Comparison of ENCODE assay signal across 13 cellular contexts in the genomic region with DNA sequence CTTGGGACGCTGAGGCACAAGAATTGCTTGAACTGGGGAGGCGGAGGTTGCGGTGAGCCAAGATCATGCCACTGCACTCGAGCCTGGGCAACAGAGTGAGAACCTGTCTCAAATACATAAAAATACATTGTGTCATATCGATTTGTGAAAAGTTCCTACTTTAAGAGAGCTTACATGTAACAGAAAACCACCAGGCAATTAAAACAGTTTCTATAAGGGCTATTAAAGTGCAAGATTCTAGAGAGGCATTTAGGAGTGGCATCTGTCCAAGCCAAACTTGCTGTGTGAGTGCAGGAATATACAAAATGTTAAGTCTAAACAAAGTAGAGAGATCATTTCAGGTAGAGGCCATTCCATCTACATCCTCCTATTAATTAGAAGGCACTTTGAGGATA. TPM values are rescaled to one million over a fixed set of nuclear protein-coding genes. Genes with fewer than 3 reads are reported as not detected.
DNase-seq lines count a peak whose midpoint lies in the region; ATAC-seq and TF ChIP-seq lines count a peak whose summit lies in the region.
"Had no signal": no experiment of that assay in that cellular context is flagged by ENCODE, and none has a peak within 500 bp of the region (broad histone marks: within the 10 kb centered on the region; RNA-seq: fewer than 3 reads in every experiment).

No MANE protein-coding gene starts in this region.

- H3K4me3 ChIP-seq in BLaER1 treated with 17β-estradiol and CSF1 and Interleukin-3, amounts not matched to agents 10 nM and 100 nM = no peak overlapping the region
- H3K4me3 ChIP-seq in OCI-LY7 (ENCODE audit: low read depth, low read length, poor library complexity, severe bottlenecking) (peak overlapping the region; percentile 78), lower lobe of right lung (no peak overlapping the region)

- intact Hi-C loops in OCI-LY7 (cut with micrococcal nuclease; ENCODE audit: unreplicated experiment) (no loop called here), lower lobe of right lung (cut with DNase I) (no loop called here)

- no peak for TF ChIP-seq CTCF in OCI-LY7 (conservative IDR thresholded peaks at IDR 0.05; ENCODE audit: low read length)
- no peak for TF ChIP-seq CTCF in lower lobe of right lung (IDR thresholded peaks at IDR 0.05)

- H3K4me1 Mint-ChIP-seq in memory B cell = peaks cover 31% of the 10 kb centered on the region

- H3K4me1 ChIP-seq in BLaER1 treated with 17β-estradiol and CSF1 and Interleukin-3, amounts not matched to agents 10 nM and 100 nM = peaks cover 25 to 63% (median 43%) of the 10 kb centered on the region in 10 experiments
- H3K4me1 ChIP-seq in OCI-LY7 (ENCODE audit: insufficient read depth, low read length, poor library complexity, severe bottlenecking) (peaks cover 28% of the 10 kb centered on the region), lower lobe of right lung (peaks cover 58% of the 10 kb centered on the region)

- no peaks in the 10 kb centered on the region for H3K9me2 ChIP-seq in OCI-LY7 (ENCODE audit: insufficient read depth, low read length)

- H3K9ac ChIP-seq in BLaER1 treated with 17β-estradiol and CSF1 and Interleukin-3, amounts not matched to agents 10 nM and 100 nM = 0 out of 22 replicates have a peak overlapping the region, but pooled peaks of 1 of the 11 experiments have one; percentile 99

- H3K27ac ChIP-seq in BLaER1 treated with 17β-estradiol and CSF1 and Interleukin-3, amounts not matched to agents 10 nM and 100 nM = no peak overlapping the region
- H3K27ac ChIP-seq in OCI-LY7 (ENCODE audit: low read depth, low read length, poor library complexity, severe bottlenecking) (no peak overlapping the region), lower lobe of right lung (no peak overlapping the region)

- H3K27ac Mint-ChIP-seq in memory B cell = no peak overlapping the region

- H4K20me1 ChIP-seq in BLaER1 treated with 17β-estradiol and CSF1 and Interleukin-3, amounts not matched to agents 10 nM and 100 nM = no peaks in the 10 kb centered on the region; a peak in 1 of 22 replicates
- peaks cover 11% of the 10 kb centered on the region; the same call in 1 of the 2 replicates for H4K20me1 ChIP-seq in OCI-LY7 (ENCODE audit: insufficient read depth, low read length)

- peak; percentile 27 for DNase-seq in DMS 273 (lab: John Stamatoyannopoulos, UW; ENCODE audit: unreplicated experiment)
- DNase-seq in DMS 273 treated with DMSO at 0.1 percent for 48 hours (lab: John Stamatoyannopoulos, UW) = no peak
- DNase-seq in OCI-LY7 (ENCODE audit: low spot score) = no peak
- DNase-seq in memory B cell (ENCODE audit: low spot score in 2 of 2) = no peak
- DNase-seq in NCI-H187 (lab: John Stamatoyannopoulos, UW) = no peak
- no peak for DNase-seq in lower lobe of right lung
- DNase-seq: 8988T; activated CD4-positive, alpha-beta T cell treated with anti-CD3 and anti-CD28 coated beads for 48 hours; MG63; NCI-H2081 treated with DMSO at 0.1 percent for 48 hours; T-cell had no signal

- H3K36me3 ChIP-seq in BLaER1 treated with 17β-estradiol and CSF1 and Interleukin-3, amounts not matched to agents 10 nM and 100 nM = peaks cover 24 to 56% (median 39%) of the 10 kb centered on the region in 11 experiments; a peak in 21 of 22 replicates
- H3K36me3 ChIP-seq in OCI-LY7 (ENCODE audit: insufficient read depth, low read length) (peaks cover 40% of the 10 kb centered on the region), lower lobe of right lung (peaks cover 26% of the 10 kb centered on the region)

- H3K4me2 ChIP-seq in BLaER1 treated with 17β-estradiol and CSF1 and Interleukin-3, amounts not matched to agents 10 nM and 100 nM = peak overlapping the region; percentile 80 to 99 (median 91); a peak in 14 of 22 replicates
- peak overlapping the region; percentile 95 for H3K4me2 ChIP-seq in OCI-LY7 (ENCODE audit: low read length)

- H3K27me3 ChIP-seq in BLaER1 treated with 17β-estradiol and CSF1 and Interleukin-3, amounts not matched to agents 10 nM and 100 nM = no peaks in the 10 kb centered on the region
- no peaks in the 10 kb centered on the region for H3K27me3 ChIP-seq in lower lobe of right lung (ENCODE audit: low read depth)
- H3K27me3 ChIP-seq: MG63 had no signal

- peaks cover 0 to 3% (median 2%) of the 10 kb centered on the region in 11 experiments; a peak in 13 of 22 replicates for H3K9me3 ChIP-seq in BLaER1 treated with 17β-estradiol and CSF1 and Interleukin-3, amounts not matched to agents 10 nM and 100 nM (replicated peaks in 1 of 11)
- H3K9me3 ChIP-seq in OCI-LY7 (ENCODE audit: low read length) = 0 out of 2 replicates have a peak, but pooled peaks cover 4% of the 10 kb centered on the region
- H3K9me3 ChIP-seq in lower lobe of right lung = no peaks in the 10 kb centered on the region
- H3K9me3 ChIP-seq: MG63 had no signal

- H3K4me3 Mint-ChIP-seq in memory B cell = peak overlapping the region; percentile 21

- no TSS peak for BruUV-seq in OCI-LY7 (replicated peaks; lab: Mats Ljungman, UMichigan)

- H2AFZ ChIP-seq in OCI-LY7 (ENCODE audit: low read length) = no peak overlapping the region

- peaks cover 5% of the 10 kb centered on the region for H3K36me3 Mint-ChIP-seq in memory B cell

- H3K9me3 Mint-ChIP-seq in memory B cell = no peaks in the 10 kb centered on the region
- H3K9me3 Mint-ChIP-seq: T-cell had no signal

- H3K79me2 ChIP-seq in OCI-LY7 (ENCODE audit: insufficient read depth, low read depth, low read length) = peaks cover 47% of the 10 kb centered on the region

- H3K27me3 Mint-ChIP-seq in memory B cell = no peaks in the 10 kb centered on the region
- H3K27me3 Mint-ChIP-seq: T-cell had no signal

- POLR2A ChIA-PET in OCI-LY7 (lab: Charles Lee) = interaction anchor here (0.6 to 1.2 kb wide), 5 partner anchors 12 to 1440 kb away, joined by 3 to 8 read pairs (median 4); no protein-coding TSS in a partner anchor

- ATAC-seq in memory B cell (ENCODE audit: low read depth) = no peak
- no peak for ATAC-seq in HG03280 (IDR thresholded peaks at IDR 0.05; ENCODE audit: unreplicated experiment)
- no peak for ATAC-seq in lower lobe of right lung
- ATAC-seq: T-cell had no signal

- CTCF ChIA-PET in OCI-LY7 (lab: Charles Lee; ENCODE audit: unreplicated experiment) = interaction anchor here (1.0 kb wide), 1 partner anchor 175 kb away, joined by 3 read pairs; no protein-coding TSS in a partner anchor

RNA-seq across cellular contexts. Expression of a gene that starts 1.7 kb away (rescaled TPM):
- total RNA-seq in OCI-LY7 (2014; rRNA removed; shearing (Covaris generic)) = 58.3 and 65.8 TPM in 2 replicates
- total RNA-seq in OCI-LY7 (2022) (82.6 and 86.4 TPM in 2 replicates), lower lobe of right lung (97.7 TPM)

RNA-seq across cellular contexts. Expression of a gene that starts 47.8 kb away (rescaled TPM):
- total RNA-seq in OCI-LY7 (2014; rRNA removed; shearing (Covaris generic)) = 63.1 and 129 TPM in 2 replicates
- total RNA-seq in OCI-LY7 (2022) (221 and 232 TPM in 2 replicates), lower lobe of right lung (286 TPM)

RNA-seq across cellular contexts. Expression of a gene that starts 59.2 kb away (rescaled TPM):
- 3.2 and 3.4 TPM in 2 replicates for total RNA-seq in OCI-LY7 (2014; rRNA removed; shearing (Covaris generic))
- 1.2 and 3.7 TPM in 2 replicates for total RNA-seq in OCI-LY7 (2022)
- 4.7 TPM for total RNA-seq in lower lobe of right lung
